In the genomic region with DNA sequence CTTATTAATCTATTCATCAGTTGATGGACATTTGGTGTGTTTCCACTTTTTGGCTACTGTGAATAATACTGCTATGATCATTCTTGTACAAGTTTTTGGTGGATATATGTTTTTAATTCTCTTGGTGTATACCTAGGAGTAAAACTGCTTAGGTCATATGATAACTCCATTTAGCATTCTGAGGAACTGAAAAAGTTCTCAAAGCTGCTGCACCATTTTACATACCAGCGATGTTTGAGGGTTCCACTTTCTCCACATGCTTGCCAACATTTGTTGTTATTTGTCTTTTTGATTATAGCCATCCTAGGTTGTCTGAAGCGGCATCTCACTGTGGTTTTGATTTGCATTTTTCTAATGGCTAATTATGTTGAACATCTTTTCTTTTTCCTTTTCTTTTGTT, we compare ENCODE assay signal across 30 cellular contexts.
"Had no signal": no experiment of that assay in that cellular context is flagged by ENCODE, and none has a peak within 500 bp of the region (broad histone marks: within the 10 kb centered on the region; RNA-seq: fewer than 3 reads in every experiment).

No MANE protein-coding gene starts in this region.

- H3K27me3 ChIP-seq: adrenal gland, brain microvascular endothelial cell, pancreas, sigmoid colon, uterus had no signal

- H3K27me3 Mint-ChIP-seq: activated naive CD8-positive, alpha-beta T cell treated with anti-CD3 and anti-CD28 coated beads for 36 hours; stimulated activated naive CD8-positive, alpha-beta T cell treated with anti-CD3 and anti-CD28 coated beads, Interleukin-15, Interleukin-2, amounts not matched to agents 100 ng/mL and 50 ng/mL, for 24 hours; type B pancreatic cell had no signal

- H3K4me3 Mint-ChIP-seq: activated naive CD4-positive, alpha-beta T cell treated with anti-CD3 and anti-CD28 coated beads for 36 hours; activated naive CD8-positive, alpha-beta T cell treated with anti-CD3 and anti-CD28 coated beads for 36 hours; activated T-helper 1 cell treated with anti-CD3 and anti-CD28 coated beads, Interleukin-12 subunit alpha, Interleukin-12 subunit beta, Interleukin-2, Interleukin-4 antibody, amounts not matched to agents 30 ng/mL and 10 ng/mL and 1 ng/mL, durations not matched to agents 14 hours and 24 hours and 36 hours; mesothelial cell of epicardium; naive thymus-derived CD4-positive, alpha-beta T cell; neural crest cell; stimulated activated effector memory CD8-positive, alpha-beta T cell treated with anti-CD3 and anti-CD28 coated beads, Interleukin-12 subunit alpha, Interleukin-12 subunit beta, amount 100 ng/mL, for 72 hours; stimulated activated naive CD8-positive, alpha-beta T cell treated with anti-CD3 and anti-CD28 coated beads, Interleukin-15, Interleukin-2, amounts not matched to agents 100 ng/mL and 50 ng/mL, for 24 hours; type B pancreatic cell had no signal

- ATAC-seq: activated CD4-positive, CD25-positive, alpha-beta regulatory T cell treated with anti-CD3 and anti-CD28 coated beads, Interleukin-2, amount 50 U/mL, for 24 hours; left colon; naive thymus-derived CD4-positive, alpha-beta T cell; pancreas; stimulated activated effector memory CD8-positive, alpha-beta T cell treated with anti-CD3 and anti-CD28 coated beads, Interleukin-12 subunit alpha, Interleukin-12 subunit beta, amount 100 ng/mL, for 72 hours had no signal

- H3K36me3 ChIP-seq: adrenal gland, brain microvascular endothelial cell, pancreas, sigmoid colon, uterus, WERI-Rb-1 had no signal

- H3K4me1 ChIP-seq: uterus had no signal

- H3K36me3 Mint-ChIP-seq: activated naive CD8-positive, alpha-beta T cell treated with anti-CD3 and anti-CD28 coated beads for 36 hours; mesothelial cell of epicardium; type B pancreatic cell had no signal

- H3K4me3 ChIP-seq: adrenal gland, pancreas, psoas muscle, sigmoid colon, uterus had no signal

- H3K9me3 Mint-ChIP-seq: activated naive CD4-positive, alpha-beta T cell treated with anti-CD3 and anti-CD28 coated beads for 36 hours; activated naive CD8-positive, alpha-beta T cell treated with anti-CD3 and anti-CD28 coated beads for 36 hours; activated T-helper 1 cell treated with anti-CD3 and anti-CD28 coated beads, Interleukin-12 subunit alpha, Interleukin-12 subunit beta, Interleukin-2, Interleukin-4 antibody, amounts not matched to agents 30 ng/mL and 10 ng/mL and 1 ng/mL, durations not matched to agents 14 hours and 24 hours and 36 hours; mesothelial cell of epicardium; neural crest cell; stimulated activated effector memory CD8-positive, alpha-beta T cell treated with anti-CD3 and anti-CD28 coated beads, Interleukin-12 subunit alpha, Interleukin-12 subunit beta, amount 100 ng/mL, for 72 hours; stimulated activated naive CD8-positive, alpha-beta T cell treated with anti-CD3 and anti-CD28 coated beads, Interleukin-15, Interleukin-2, amounts not matched to agents 100 ng/mL and 50 ng/mL, for 24 hours had no signal

- H3K27ac Mint-ChIP-seq: activated naive CD4-positive, alpha-beta T cell treated with anti-CD3 and anti-CD28 coated beads for 36 hours; activated naive CD8-positive, alpha-beta T cell treated with anti-CD3 and anti-CD28 coated beads for 36 hours; activated T-helper 1 cell treated with anti-CD3 and anti-CD28 coated beads, Interleukin-12 subunit alpha, Interleukin-12 subunit beta, Interleukin-2, Interleukin-4 antibody, amounts not matched to agents 30 ng/mL and 10 ng/mL and 1 ng/mL, durations not matched to agents 14 hours and 24 hours and 36 hours; mesothelial cell of epicardium; naive thymus-derived CD4-positive, alpha-beta T cell; stimulated activated effector memory CD8-positive, alpha-beta T cell treated with anti-CD3 and anti-CD28 coated beads, Interleukin-12 subunit alpha, Interleukin-12 subunit beta, amount 100 ng/mL, for 72 hours; stimulated activated naive CD8-positive, alpha-beta T cell treated with anti-CD3 and anti-CD28 coated beads, Interleukin-15, Interleukin-2, amounts not matched to agents 100 ng/mL and 50 ng/mL, for 24 hours; type B pancreatic cell had no signal

- H3K9me3 ChIP-seq: adrenal gland, pancreas, psoas muscle, sigmoid colon, uterus had no signal

- H3K27ac ChIP-seq: adrenal gland, brain microvascular endothelial cell, pancreas, psoas muscle, sigmoid colon, uterus, WERI-Rb-1 had no signal

- DNase-seq: activated CD4-positive, alpha-beta T cell treated with anti-CD3 and anti-CD28 coated beads for 48 hours; activated CD4-positive, alpha-beta T cell treated with anti-CD3 and anti-CD28 coated beads, Interleukin-2, amount 50 U/mL, for 48 hours; activated CD8-positive, alpha-beta memory T cell treated with anti-CD3 and anti-CD28 coated beads, Interleukin-2, amount 50 U/mL, for 4 hours; activated effector memory CD4-positive, alpha-beta T cell treated with anti-CD3 and anti-CD28 coated beads, Interleukin-2, amount 50 U/mL, for 16 hours; activated naive CD4-positive, alpha-beta T cell treated with anti-CD3 and anti-CD28 coated beads for 36 hours; activated naive CD8-positive, alpha-beta T cell treated with anti-CD3 and anti-CD28 coated beads for 36 hours; activated T-cell treated with anti-CD3 and anti-CD28 coated beads, Interleukin-2, amount 50 U/mL, for 1 hour; adrenal gland; brain microvascular endothelial cell; cortex of kidney; head of caudate nucleus; hippocampal formation; kidney; left colon; naive thymus-derived CD4-positive, alpha-beta T cell; nucleus accumbens; pancreas; psoas muscle; sigmoid colon; small intestine; stimulated activated CD4-positive, alpha-beta T cell treated with anti-CD3 and anti-CD28 coated beads, Interleukin-4, amount 100 ng/mL, for 24 hours; uterus; WERI-Rb-1 had no signal
